ENCODE assay signal across 8 cellular contexts in the genomic region with DNA sequence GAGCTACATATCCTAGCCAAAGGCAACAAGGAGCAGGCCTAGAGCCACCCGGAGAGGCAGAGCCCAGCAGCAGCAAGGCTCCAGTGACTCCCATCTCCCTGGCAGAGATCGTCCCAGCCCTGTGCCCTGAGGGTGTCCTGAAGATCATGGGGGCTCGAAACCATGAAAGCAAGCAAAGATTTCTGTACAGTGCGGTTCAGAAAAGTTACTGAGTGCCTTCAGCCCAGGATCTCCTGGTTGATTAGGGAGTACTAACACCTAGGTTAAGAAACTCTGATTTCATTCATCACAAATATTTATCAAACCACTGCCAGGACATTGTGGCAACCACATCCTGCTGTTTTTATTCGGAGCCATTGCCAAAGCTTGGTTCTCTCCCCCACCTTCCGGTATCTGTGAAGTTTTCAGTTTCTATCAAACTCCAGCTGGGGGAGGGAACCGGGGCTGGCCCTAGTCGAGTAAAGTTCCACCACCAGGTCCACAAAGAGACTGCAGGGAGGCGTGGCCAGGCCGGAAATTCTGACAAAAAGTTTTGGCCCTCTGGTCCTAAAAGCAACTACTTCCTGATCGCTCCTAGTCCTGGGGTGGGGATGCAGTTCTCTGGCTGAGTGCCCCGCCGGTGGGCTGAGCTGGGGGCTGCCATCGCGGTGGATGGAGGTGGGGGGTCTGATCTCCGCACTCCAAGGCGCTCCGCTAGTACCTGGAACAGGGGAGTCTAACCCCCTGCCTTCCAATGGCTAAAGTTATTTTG. TPM values are rescaled to one million over a fixed set of nuclear protein-coding genes. Genes with fewer than 3 reads are reported as not detected.
DNase-seq lines count a peak whose midpoint lies in the region; ATAC-seq and TF ChIP-seq lines count a peak whose summit lies in the region.

No MANE protein-coding gene starts in this region.

- peak; percentile 45 for TF ChIP-seq CTCF in BJ (IDR thresholded peaks at IDR 0.05; ENCODE audit: insufficient read depth, low read depth, low read length)

- H3K9me3 Mint-ChIP-seq in activated naive CD4-positive, alpha-beta T cell treated with anti-CD3 and anti-CD28 coated beads for 36 hours = no peaks in the 10 kb centered on the region

- POLR2A ChIA-PET in BJ (lab: Charles Lee) = no interaction called here

- peaks cover 6% of the 10 kb centered on the region for H3K36me3 ChIP-seq in BJ (ENCODE audit: control insufficient read depth, insufficient read depth, low read length)

- peak; percentile 72 for DNase-seq in BJ (ENCODE audit: low read depth)
- peak; percentile 74 for DNase-seq in SIG-M5 (lab: John Stamatoyannopoulos, UW)
- DNase-seq in activated naive CD4-positive, alpha-beta T cell treated with anti-CD3 and anti-CD28 coated beads for 36 hours = peak; percentile 98
- DNase-seq in germinal center (ENCODE audit: low spot score) = peak; percentile 89
- DNase-seq in non-pigmented ciliary epithelial cell (ENCODE audit: low read depth) = peak; percentile 59
- DNase-seq in superior temporal gyrus (ENCODE audit: extremely low spot score) = peak; percentile 49

- CTCF ChIA-PET in BJ (lab: Yijun Ruan, JAX) = interaction anchor here (1.1 to 2.1 kb wide), 4 partner anchors 42 to 150 kb away, joined by 3 to 9 read pairs (median 6); no protein-coding TSS in a partner anchor
- CTCF ChIA-PET in activated naive CD4-positive, alpha-beta T cell treated with anti-CD3 and anti-CD28 coated beads for 36 hours (lab: Charles Lee) = interaction anchor here (1.1 to 8.7 kb wide), 9 partner anchors 12 to 150 kb away, joined by 3 to 63 read pairs (median 7); no protein-coding TSS in a partner anchor

- H3K27me3 ChIP-seq in BJ (ENCODE audit: control insufficient read depth, insufficient read depth, low read length) = no peaks in the 10 kb centered on the region

- H3K36me3 Mint-ChIP-seq in activated naive CD4-positive, alpha-beta T cell treated with anti-CD3 and anti-CD28 coated beads for 36 hours (ENCODE audit: low read depth) = peaks cover 42% of the 10 kb centered on the region

- peaks cover 46% of the 10 kb centered on the region for H3K4me1 Mint-ChIP-seq in activated naive CD4-positive, alpha-beta T cell treated with anti-CD3 and anti-CD28 coated beads for 36 hours (ENCODE audit: low read depth)

- peak overlapping the region; percentile 69 for H3K4me3 ChIP-seq in BJ (ENCODE audit: low read depth, low read length)

- ATAC-seq in GM19035 (IDR thresholded peaks at IDR 0.05; ENCODE audit: unreplicated experiment) (peak; percentile 64), HG03342 (IDR thresholded peaks at IDR 0.05; ENCODE audit: unreplicated experiment) (peak; percentile 72)

- intact Hi-C loops in activated naive CD4-positive, alpha-beta T cell treated with anti-CD3 and anti-CD28 coated beads for 36 hours (cut with micrococcal nuclease) = loop anchor here (1.0 to 5.0 kb wide), 12 partner anchors 8 to 503 kb away; a partner anchor contains a TSS

- H3K27me3 Mint-ChIP-seq in activated naive CD4-positive, alpha-beta T cell treated with anti-CD3 and anti-CD28 coated beads for 36 hours (ENCODE audit: low read depth) = no peaks in the 10 kb centered on the region

- H3K4me3 Mint-ChIP-seq in activated naive CD4-positive, alpha-beta T cell treated with anti-CD3 and anti-CD28 coated beads for 36 hours = peak overlapping the region; percentile 94

- H3K27ac Mint-ChIP-seq in activated naive CD4-positive, alpha-beta T cell treated with anti-CD3 and anti-CD28 coated beads for 36 hours = peak overlapping the region; percentile 99

RNA-seq across cellular contexts. Expression of a gene that starts 1.2 kb away (rescaled TPM):
- 7.1 and 16.1 TPM in 2 replicates for polyA plus RNA-seq in BJ (2011; rRNA removed)
- 6.0 and 6.8 TPM in 2 replicates for polyA minus RNA-seq in BJ (2011; rRNA and poly(A)+ RNA removed)
- total RNA-seq in activated naive CD4-positive, alpha-beta T cell treated with anti-CD3 and anti-CD28 coated beads for 36 hours = 10 to 100 TPM; 73.9 to 80.0 TPM

RNA-seq across cellular contexts. Expression of a gene that starts 40.4 kb away (rescaled TPM):
- 21.0 and 34.2 TPM in 2 replicates for polyA plus RNA-seq in BJ (2011; rRNA removed)
- polyA minus RNA-seq in BJ (2011; rRNA and poly(A)+ RNA removed) = 10.4 and 20.8 TPM in 2 replicates
- 10 to 100 TPM; 56.8 to 65.4 TPM for total RNA-seq in activated naive CD4-positive, alpha-beta T cell treated with anti-CD3 and anti-CD28 coated beads for 36 hours

RNA-seq across cellular contexts. Expression of a gene that starts 59.9 kb away (rescaled TPM):
- polyA plus RNA-seq in BJ (2011; rRNA removed) = not detected in 2 replicates
- polyA minus RNA-seq in BJ (2011; rRNA and poly(A)+ RNA removed) = not detected in 2 replicates
- total RNA-seq in activated naive CD4-positive, alpha-beta T cell treated with anti-CD3 and anti-CD28 coated beads for 36 hours = not detected

Comparison
In these comparisons a context has a peak if more than half of its experiments do, and no peak if none do; other contexts are left out.
1. Peak in every context shown above with its lines: DNase-seq, ATAC-seq and H3K4me3 ChIP-seq.